In genomic region chr2:189549440-189549832, GRCh38 we compare ENCODE assay signal across 1 cellular context.
TF ChIP-seq lines count a peak whose summit lies in the region.

No MANE protein-coding gene starts in this region.

TF ChIP-seq in K562, 482 proteins besides CTCF, POLR2A, EP300 and RAD21 (continued from another document):
- TF ChIP-seq, protein P1, sequence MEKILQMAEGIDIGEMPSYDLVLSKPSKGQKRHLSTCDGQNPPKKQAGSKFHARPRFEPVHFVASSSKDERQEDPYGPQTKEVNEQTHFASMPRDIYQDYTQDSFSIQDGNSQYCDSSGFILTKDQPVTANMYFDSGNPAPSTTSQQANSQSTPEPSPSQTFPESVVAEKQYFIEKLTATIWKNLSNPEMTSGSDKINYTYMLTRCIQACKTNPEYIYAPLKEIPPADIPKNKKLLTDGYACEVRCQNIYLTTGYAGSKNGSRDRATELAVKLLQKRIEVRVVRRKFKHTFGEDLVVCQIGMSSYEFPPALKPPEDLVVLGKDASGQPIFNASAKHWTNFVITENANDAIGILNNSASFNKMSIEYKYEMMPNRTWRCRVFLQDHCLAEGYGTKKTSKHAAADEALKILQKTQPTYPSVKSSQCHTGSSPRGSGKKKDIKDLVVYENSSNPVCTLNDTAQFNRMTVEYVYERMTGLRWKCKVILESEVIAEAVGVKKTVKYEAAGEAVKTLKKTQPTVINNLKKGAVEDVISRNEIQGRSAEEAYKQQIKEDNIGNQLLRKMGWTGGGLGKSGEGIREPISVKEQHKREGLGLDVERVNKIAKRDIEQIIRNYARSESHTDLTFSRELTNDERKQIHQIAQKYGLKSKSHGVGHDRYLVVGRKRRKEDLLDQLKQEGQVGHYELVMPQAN (IDR thresholded peaks at IDR 0.05; ENCODE audit: borderline replicate concordance): no peak
- TF ChIP-seq CREB3 (tag; conservative IDR thresholded peaks at IDR 0.05; ENCODE audit: low read depth) (no peak), BDP1 (IDR thresholded peaks at IDR 0.05; ENCODE audit: insufficient read depth, insufficient read length) (no peak), MCM2 (IDR thresholded peaks at IDR 0.05; ENCODE audit: low read depth) (no peak), ZNF133 (CRISPR knock-in tag; IDR thresholded peaks at IDR 0.05) (no peak), SP1 (CRISPR knock-in tag; IDR thresholded peaks at IDR 0.05) (no peak), NR3C1 (CRISPR knock-in tag; IDR thresholded peaks at IDR 0.05) (no peak), HDAC1 (IDR thresholded peaks at IDR 0.05) (no peak)
